ENCODE assay signal across 18 cellular contexts in the genomic region with DNA sequence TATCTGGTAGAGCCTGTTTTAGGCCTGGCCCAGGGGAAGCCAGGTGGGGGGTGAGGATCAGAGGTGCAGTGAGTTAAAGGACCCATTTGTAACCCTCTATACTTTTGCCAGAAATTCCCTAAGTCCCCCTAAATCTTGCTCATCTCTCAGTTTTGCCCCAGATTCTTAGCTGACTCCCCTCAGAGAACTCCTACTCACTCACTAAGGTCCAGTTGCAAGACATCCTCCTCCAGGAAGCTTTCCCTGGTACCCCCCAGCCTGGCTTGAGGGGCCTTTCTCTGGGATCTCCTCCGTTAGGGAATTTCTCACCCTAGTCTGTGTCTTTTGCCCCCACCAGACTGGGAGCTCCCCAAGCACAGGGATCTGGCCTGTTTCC. TPM values are rescaled to one million over a fixed set of nuclear protein-coding genes. Genes with fewer than 3 reads are reported as not detected.
DNase-seq lines count a peak whose midpoint lies in the region; ATAC-seq and TF ChIP-seq lines count a peak whose summit lies in the region.
"Had no signal": no experiment of that assay in that cellular context is flagged by ENCODE, and none has a peak within 500 bp of the region (broad histone marks: within the 10 kb centered on the region; RNA-seq: fewer than 3 reads in every experiment).

No MANE protein-coding gene starts in this region.

- H3K9me3 Mint-ChIP-seq in CD4-positive, alpha-beta memory T cell, result peaks cover 0 to 2% (median 0%) of the 10 kb centered on the region in 8 donors
- H3K9me3 Mint-ChIP-seq in endothelial cell (ENCODE audit: unreplicated experiment), result no peaks in the 10 kb centered on the region
- H3K9me3 Mint-ChIP-seq: activated T-cell treated with anti-CD3 and anti-CD28 coated beads, Interleukin-2, amount 50 U/mL, for 72 hours had no signal

- no peak overlapping the region for H3K4me3 ChIP-seq in CD4-positive, alpha-beta memory T cell (ENCODE audit: low read length in 2 of 2)
- H3K4me3 ChIP-seq in H7 (ENCODE audit: insufficient read depth, low read depth, low read length), result no peak overlapping the region
- H3K4me3 ChIP-seq in rectal smooth muscle tissue (ENCODE audit: low read length), result no peak overlapping the region
- no peak overlapping the region for H3K4me3 ChIP-seq in ovary
- H3K4me3 ChIP-seq: HAP-1, psoas muscle, stomach had no signal

- no peaks in the 10 kb centered on the region for H3K9me3 ChIP-seq in CD4-positive, alpha-beta memory T cell (ENCODE audit: control insufficient read depth in 1 of 2, low read length in 2 of 2)
- no peaks in the 10 kb centered on the region for H3K9me3 ChIP-seq in ovary
- H3K9me3 ChIP-seq: psoas muscle had no signal

- H3K4me3 Mint-ChIP-seq in CD4-positive, alpha-beta memory T cell, result peak overlapping the region in 1 of 8 donors; percentile 6
- no peak overlapping the region for H3K4me3 Mint-ChIP-seq in endothelial cell (ENCODE audit: unreplicated experiment)

- no peak overlapping the region for H3K27ac ChIP-seq in CD4-positive, alpha-beta memory T cell (ENCODE audit: low read depth, low read length)
- H3K27ac ChIP-seq in rectal smooth muscle tissue (ENCODE audit: low read depth, low read length), result peak overlapping the region; percentile 55
- H3K27ac ChIP-seq in ovary, result no peak overlapping the region
- H3K27ac ChIP-seq: psoas muscle, WERI-Rb-1 had no signal

- CTCF ChIA-PET in CD4-positive, alpha-beta memory T cell (lab: Charles Lee; ENCODE audit: partially characterized antibody), result no interaction called here
- CTCF ChIA-PET in HEK293T (lab: Yijun Ruan, JAX), result interaction anchor here (0.6 kb wide), 1 partner anchor 44 kb away, joined by 3 read pairs; no protein-coding TSS in a partner anchor

- TF ChIP-seq POLR2A in ovary (IDR thresholded peaks at IDR 0.05), result no peak

- no peak for ATAC-seq in GM21526 (IDR thresholded peaks at IDR 0.05; ENCODE audit: low FRiP score, unreplicated experiment)
- ATAC-seq: activated T-cell treated with anti-CD3 and anti-CD28 coated beads, Interleukin-2, amount 50 U/mL, for 72 hours; psoas muscle had no signal

- intact Hi-C loops in CD4-positive, alpha-beta memory T cell (cut with micrococcal nuclease), result no loop called here
- intact Hi-C loops in ovary (cut with DNase I), result no loop called here

- no peaks in the 10 kb centered on the region for H3K36me3 ChIP-seq in CD4-positive, alpha-beta memory T cell (ENCODE audit: insufficient read depth, low read length)
- H3K36me3 ChIP-seq in H7 (replicated peaks; ENCODE audit: control insufficient read depth, insufficient read depth, low read length) (no peaks in the 10 kb centered on the region), rectal smooth muscle tissue (ENCODE audit: control insufficient read depth, insufficient read depth, low read length) (no peaks in the 10 kb centered on the region), ovary (no peaks in the 10 kb centered on the region)
- H3K36me3 ChIP-seq: HAP-1, stomach, WERI-Rb-1 had no signal

- DNase-seq in CD4-positive, alpha-beta memory T cell, result no peak
- DNase-seq in H7 (peak; percentile 19), endothelial cell (ENCODE audit: low spot score) (no peak), ovary (no peak), HEK293T (ENCODE audit: extremely low spot score) (no peak), activated gamma-delta T cell (lab: John Stamatoyannopoulos, UW) (no peak)
- DNase-seq: hypothalamus, NCI-H1436 treated with DMSO at 0.1 percent for 48 hours, NCI-H748 treated with DMSO at 0.1 percent for 48 hours, SIG-M5, stomach had no signal

- POLR2A ChIA-PET in CD4-positive, alpha-beta memory T cell (lab: Charles Lee; ENCODE audit: partially characterized antibody), result no interaction called here
- POLR2A ChIA-PET in HEK293T (lab: Yijun Ruan, JAX), result interaction anchor here (0.9 kb wide), 1 partner anchor 43 kb away, joined by 3 read pairs; no protein-coding TSS in a partner anchor

- H3K27ac Mint-ChIP-seq in CD4-positive, alpha-beta memory T cell, result peak overlapping the region in 4 of 7 donors; percentile 4 to 56 (median 16)
- peak overlapping the region; percentile 36 for H3K27ac Mint-ChIP-seq in endothelial cell (ENCODE audit: unreplicated experiment)
- H3K27ac Mint-ChIP-seq: activated T-cell treated with anti-CD3 and anti-CD28 coated beads, Interleukin-2, amount 50 U/mL, for 72 hours; CD4-positive, CD25-positive, alpha-beta regulatory T cell had no signal

- peaks cover 4 to 8% (median 6%) of the 10 kb centered on the region in 4 donors for H3K4me1 Mint-ChIP-seq in CD4-positive, alpha-beta memory T cell
- peaks cover 7% of the 10 kb centered on the region for H3K4me1 Mint-ChIP-seq in endothelial cell (ENCODE audit: unreplicated experiment)

- TF ChIP-seq CTCF in endothelial cell (IDR thresholded peaks at IDR 0.05; ENCODE audit: unreplicated experiment) (no peak), ovary (IDR thresholded peaks at IDR 0.05) (no peak)

- peaks cover 0 to under 1% of the 10 kb centered on the region in 2 donors for H3K36me3 Mint-ChIP-seq in CD4-positive, alpha-beta memory T cell
- no peaks in the 10 kb centered on the region for H3K36me3 Mint-ChIP-seq in endothelial cell (ENCODE audit: low read depth, unreplicated experiment)
- H3K36me3 Mint-ChIP-seq: CD4-positive, CD25-positive, alpha-beta regulatory T cell had no signal

- no peak for TF ChIP-seq EP300 in ovary (IDR thresholded peaks at IDR 0.05)

- H3K9ac ChIP-seq in rectal smooth muscle tissue (ENCODE audit: low read length), result no peak overlapping the region

- WGBS in ovary, 3 donors, result 73 to 100% (median 96%) methylated on average over 1 of the region's 1 CpG

- no peaks in the 10 kb centered on the region for H3K27me3 ChIP-seq in CD4-positive, alpha-beta memory T cell (ENCODE audit: insufficient read depth, low read length)
- H3K27me3 ChIP-seq in H7 (ENCODE audit: control insufficient read depth, insufficient read depth, low read length), result no peaks in the 10 kb centered on the region
- H3K27me3 ChIP-seq in rectal smooth muscle tissue (ENCODE audit: control insufficient read depth, insufficient read depth, low read length), result no peaks in the 10 kb centered on the region
- H3K27me3 ChIP-seq in ovary, result no peaks in the 10 kb centered on the region

- H3K4me1 ChIP-seq in CD4-positive, alpha-beta memory T cell (ENCODE audit: insufficient read depth, low read length), result peaks cover 8% of the 10 kb centered on the region
- H3K4me1 ChIP-seq in rectal smooth muscle tissue (ENCODE audit: control insufficient read depth, insufficient read depth, low read length) (no peaks in the 10 kb centered on the region), ovary (ENCODE audit: insufficient read depth) (peaks cover 8% of the 10 kb centered on the region)
- H3K4me1 ChIP-seq: psoas muscle had no signal

- peaks cover 0 to 2% of the 10 kb centered on the region in 2 donors for H3K27me3 Mint-ChIP-seq in CD4-positive, alpha-beta memory T cell
- peaks cover 12% of the 10 kb centered on the region for H3K27me3 Mint-ChIP-seq in endothelial cell (ENCODE audit: unreplicated experiment)

TF ChIP-seq in HEK293T, 16 proteins besides CTCF, POLR2A, EP300 and RAD21:
- no peak for TF ChIP-seq FOXA1 (IDR thresholded peaks at IDR 0.05)
- no peak for TF ChIP-seq ELF4 (IDR thresholded peaks at IDR 0.05)
- no peak for TF ChIP-seq FOXM1 (IDR thresholded peaks at IDR 0.05; ENCODE audit: borderline replicate concordance)
- TF ChIP-seq L3MBTL2 (conservative IDR thresholded peaks at IDR 0.05), result no peak
- no peak for TF ChIP-seq SUZ12 (IDR thresholded peaks at IDR 0.05)
- no peak for TF ChIP-seq TARDBP (IDR thresholded peaks at IDR 0.05)
- no peak for TF ChIP-seq CTBP1 (IDR thresholded peaks at IDR 0.05; ENCODE audit: borderline replicate concordance)
- no peak for TF ChIP-seq ARNT (IDR thresholded peaks at IDR 0.05)
- no peak for TF ChIP-seq BHLHE40 (IDR thresholded peaks at IDR 0.05; ENCODE audit: borderline replicate concordance)
- TF ChIP-seq HDGF (IDR thresholded peaks at IDR 0.05; ENCODE audit: borderline replicate concordance), result no peak
- TF ChIP-seq LEF1 (IDR thresholded peaks at IDR 0.05; ENCODE audit: borderline replicate concordance), result no peak
- TF ChIP-seq, protein P1, sequence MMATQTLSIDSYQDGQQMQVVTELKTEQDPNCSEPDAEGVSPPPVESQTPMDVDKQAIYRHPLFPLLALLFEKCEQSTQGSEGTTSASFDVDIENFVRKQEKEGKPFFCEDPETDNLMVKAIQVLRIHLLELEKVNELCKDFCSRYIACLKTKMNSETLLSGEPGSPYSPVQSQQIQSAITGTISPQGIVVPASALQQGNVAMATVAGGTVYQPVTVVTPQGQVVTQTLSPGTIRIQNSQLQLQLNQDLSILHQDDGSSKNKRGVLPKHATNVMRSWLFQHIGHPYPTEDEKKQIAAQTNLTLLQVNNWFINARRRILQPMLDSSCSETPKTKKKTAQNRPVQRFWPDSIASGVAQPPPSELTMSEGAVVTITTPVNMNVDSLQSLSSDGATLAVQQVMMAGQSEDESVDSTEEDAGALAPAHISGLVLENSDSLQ (IDR thresholded peaks at IDR 0.05), result no peak
- TF ChIP-seq SP1 (IDR thresholded peaks at IDR 0.05), result no peak
- TF ChIP-seq NFRKB (IDR thresholded peaks at IDR 0.05), result no peak
- TF ChIP-seq FOXK2 (IDR thresholded peaks at IDR 0.05), result no peak
- no peak for TF ChIP-seq ZNF384 (IDR thresholded peaks at IDR 0.05)

RNA-seq across cellular contexts. Expression of a gene that starts 1.9 kb away (rescaled TPM):
- total RNA-seq in CD4-positive, alpha-beta memory T cell, result 1 to 10 TPM in 1 of 2 experiments, under 1 TPM in 1; 0.90 to 1.1 TPM
- under 1 TPM; 0.16 to 0.56 TPM for polyA plus RNA-seq in CD4-positive, alpha-beta memory T cell
- total RNA-seq in H7 (2014; rRNA removed; shearing (Covaris generic)), result 0.24 and 0.52 TPM in 2 replicates
- total RNA-seq in endothelial cell (ENCODE audit: unreplicated experiment) (not detected), ovary (under 1 TPM in 3 of 7 donors, not detected in 4; 0.32 to 0.71 (median 0.46) TPM)
- under 1 TPM; 0.15 to 0.30 TPM for polyA plus RNA-seq in ovary
- total RNA-seq: CD4-positive, CD25-positive, alpha-beta regulatory T cell; stomach had no signal

RNA-seq across cellular contexts. Expression of a gene that starts 5.6 kb away (rescaled TPM):
- 10 to 100 TPM; 55.5 to 56.2 TPM for total RNA-seq in CD4-positive, alpha-beta memory T cell
- 1 to 10 TPM; 2.6 to 9.5 TPM for polyA plus RNA-seq in CD4-positive, alpha-beta memory T cell
- total RNA-seq in H7 (2014; rRNA removed; shearing (Covaris generic)), result 208 and 249 TPM in 2 replicates
- total RNA-seq in endothelial cell (ENCODE audit: unreplicated experiment) (191 TPM), ovary (100 to 1,000 TPM in 3 of 7 donors, 10 to 100 TPM in 4; 56.0 to 126 (median 99.3) TPM)
- polyA plus RNA-seq in ovary, result 10 to 100 TPM; 37.8 to 72.2 TPM

RNA-seq across cellular contexts. Expression of a gene that starts 51.9 kb away (rescaled TPM):
- 10 to 100 TPM; 22.4 to 24.1 TPM for total RNA-seq in CD4-positive, alpha-beta memory T cell
- polyA plus RNA-seq in CD4-positive, alpha-beta memory T cell, result 1 to 10 TPM; 4.9 to 7.4 TPM
- 48.5 and 49.5 TPM in 2 replicates for total RNA-seq in H7 (2014; rRNA removed; shearing (Covaris generic))
- total RNA-seq in endothelial cell (ENCODE audit: unreplicated experiment), result 15.6 TPM
- total RNA-seq in ovary, result 10 to 100 TPM; 23.3 to 48.6 (median 27.5) TPM
- 10 to 100 TPM; 13.4 to 36.9 TPM for polyA plus RNA-seq in ovary

RNA-seq across cellular contexts. Expression of a gene that starts 56.9 kb away (rescaled TPM):
- 10 to 100 TPM; 41.8 to 48.8 TPM for total RNA-seq in CD4-positive, alpha-beta memory T cell
- polyA plus RNA-seq in CD4-positive, alpha-beta memory T cell, result 10 to 100 TPM; 10.7 to 22.9 TPM
- 49.3 and 53.5 TPM in 2 replicates for total RNA-seq in H7 (2014; rRNA removed; shearing (Covaris generic))
- total RNA-seq in endothelial cell (ENCODE audit: unreplicated experiment) (117 TPM), ovary (10 to 100 TPM; 30.3 to 89.9 (median 85.3) TPM)
- 10 to 100 TPM; 34.3 to 67.4 TPM for polyA plus RNA-seq in ovary
